In the genomic region with DNA sequence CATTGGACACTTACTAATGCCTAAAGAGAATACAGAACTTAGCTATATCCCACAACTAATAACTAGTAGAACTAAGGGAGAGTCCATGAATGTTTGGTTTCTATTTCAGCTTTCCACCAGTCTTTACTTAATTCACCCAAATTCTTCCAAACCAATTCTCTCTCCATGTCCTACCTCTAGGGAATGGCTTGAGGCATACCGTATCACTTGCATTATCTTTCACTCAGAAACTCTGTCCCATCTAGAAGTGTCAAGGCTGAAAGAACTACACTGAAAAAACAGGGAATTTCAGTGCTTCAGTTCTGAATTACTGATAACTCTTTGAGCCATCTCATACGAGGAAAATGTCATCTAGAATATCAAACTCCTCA, we compare ENCODE assay signal across 1 cellular context.
TF ChIP-seq lines count a peak whose summit lies in the region.

No MANE protein-coding gene starts in this region.

TF ChIP-seq in GM23338, 12 proteins besides CTCF, POLR2A, EP300 and RAD21 (continued from another document):
- TF ChIP-seq, protein P1, sequence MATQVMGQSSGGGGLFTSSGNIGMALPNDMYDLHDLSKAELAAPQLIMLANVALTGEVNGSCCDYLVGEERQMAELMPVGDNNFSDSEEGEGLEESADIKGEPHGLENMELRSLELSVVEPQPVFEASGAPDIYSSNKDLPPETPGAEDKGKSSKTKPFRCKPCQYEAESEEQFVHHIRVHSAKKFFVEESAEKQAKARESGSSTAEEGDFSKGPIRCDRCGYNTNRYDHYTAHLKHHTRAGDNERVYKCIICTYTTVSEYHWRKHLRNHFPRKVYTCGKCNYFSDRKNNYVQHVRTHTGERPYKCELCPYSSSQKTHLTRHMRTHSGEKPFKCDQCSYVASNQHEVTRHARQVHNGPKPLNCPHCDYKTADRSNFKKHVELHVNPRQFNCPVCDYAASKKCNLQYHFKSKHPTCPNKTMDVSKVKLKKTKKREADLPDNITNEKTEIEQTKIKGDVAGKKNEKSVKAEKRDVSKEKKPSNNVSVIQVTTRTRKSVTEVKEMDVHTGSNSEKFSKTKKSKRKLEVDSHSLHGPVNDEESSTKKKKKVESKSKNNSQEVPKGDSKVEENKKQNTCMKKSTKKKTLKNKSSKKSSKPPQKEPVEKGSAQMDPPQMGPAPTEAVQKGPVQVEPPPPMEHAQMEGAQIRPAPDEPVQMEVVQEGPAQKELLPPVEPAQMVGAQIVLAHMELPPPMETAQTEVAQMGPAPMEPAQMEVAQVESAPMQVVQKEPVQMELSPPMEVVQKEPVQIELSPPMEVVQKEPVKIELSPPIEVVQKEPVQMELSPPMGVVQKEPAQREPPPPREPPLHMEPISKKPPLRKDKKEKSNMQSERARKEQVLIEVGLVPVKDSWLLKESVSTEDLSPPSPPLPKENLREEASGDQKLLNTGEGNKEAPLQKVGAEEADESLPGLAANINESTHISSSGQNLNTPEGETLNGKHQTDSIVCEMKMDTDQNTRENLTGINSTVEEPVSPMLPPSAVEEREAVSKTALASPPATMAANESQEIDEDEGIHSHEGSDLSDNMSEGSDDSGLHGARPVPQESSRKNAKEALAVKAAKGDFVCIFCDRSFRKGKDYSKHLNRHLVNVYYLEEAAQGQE (IDR thresholded peaks at IDR 0.05; ENCODE audit: unreplicated experiment), result no peak
- TF ChIP-seq ZNF114 (CRISPR knock-in tag; IDR thresholded peaks at IDR 0.05), result no peak
- TF ChIP-seq JUNB (IDR thresholded peaks at IDR 0.05; ENCODE audit: unreplicated experiment), result no peak
- TF ChIP-seq, protein P2, sequence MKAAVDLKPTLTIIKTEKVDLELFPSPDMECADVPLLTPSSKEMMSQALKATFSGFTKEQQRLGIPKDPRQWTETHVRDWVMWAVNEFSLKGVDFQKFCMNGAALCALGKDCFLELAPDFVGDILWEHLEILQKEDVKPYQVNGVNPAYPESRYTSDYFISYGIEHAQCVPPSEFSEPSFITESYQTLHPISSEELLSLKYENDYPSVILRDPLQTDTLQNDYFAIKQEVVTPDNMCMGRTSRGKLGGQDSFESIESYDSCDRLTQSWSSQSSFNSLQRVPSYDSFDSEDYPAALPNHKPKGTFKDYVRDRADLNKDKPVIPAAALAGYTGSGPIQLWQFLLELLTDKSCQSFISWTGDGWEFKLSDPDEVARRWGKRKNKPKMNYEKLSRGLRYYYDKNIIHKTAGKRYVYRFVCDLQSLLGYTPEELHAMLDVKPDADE (IDR thresholded peaks at IDR 0.05), result no peak
TF ChIP-seq in GM23338: peak in this region for 0.
